Comparison of ENCODE assay signal across 27 cellular contexts in the genomic region with DNA sequence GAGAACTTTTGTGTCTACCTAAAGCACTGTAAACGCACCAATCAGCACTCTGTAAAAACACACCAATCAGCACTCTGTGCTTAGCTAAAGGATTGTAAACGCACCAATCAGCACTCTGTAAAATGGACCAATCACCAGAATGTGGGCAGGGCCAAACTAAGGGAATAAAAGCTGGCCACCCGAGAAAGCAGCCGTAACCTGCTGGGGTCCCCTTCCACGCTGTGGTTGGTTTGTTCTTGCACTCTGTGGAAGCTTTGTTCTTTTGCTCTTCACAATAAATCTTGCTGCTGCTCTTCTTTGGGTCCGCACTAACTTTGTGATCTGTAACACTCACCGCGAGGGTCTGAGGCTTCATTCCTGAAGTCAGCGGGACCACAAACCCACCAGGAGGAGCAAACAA.
"Had no signal": no experiment of that assay in that cellular context is flagged by ENCODE, and none has a peak within 500 bp of the region (broad histone marks: within the 10 kb centered on the region; RNA-seq: fewer than 3 reads in every experiment).

No MANE protein-coding gene starts in this region.

- H3K27me3 ChIP-seq: stomach, suprapubic skin, testis, thyroid gland, tibial artery, tibial nerve, transverse colon, upper lobe of left lung, upper lobe of right lung, uterus, vagina had no signal

- ATAC-seq: stimulated activated effector memory CD8-positive, alpha-beta T cell treated with anti-CD3 and anti-CD28 coated beads, Interleukin-12 subunit alpha, Interleukin-12 subunit beta, amount 100 ng/mL, for 72 hours; stimulated activated memory B cell treated with anti-CD40 and anti-IgM and Interleukin-4, amounts not matched to agents 10 μg/mL and 1 μg/mL and 100 μg/mL, for 72 hours; stimulated activated naive B cell treated with anti-CD40 and anti-IgM and Interleukin-4, amounts not matched to agents 10 μg/mL and 1 μg/mL and 100 μg/mL, for 72 hours; stimulated activated naive CD8-positive, alpha-beta T cell treated with anti-CD3 and anti-CD28 coated beads, Interleukin-15, amount 100 ng/mL, for 72 hours; stimulated activated naive CD8-positive, alpha-beta T cell treated with anti-CD3 and anti-CD28 coated beads, Interleukin-15, Interleukin-2, amounts not matched to agents 100 U/mL and 50 U/mL, for 24 hours; upper lobe of right lung had no signal

- DNase-seq: stimulated activated CD4-positive, alpha-beta T cell treated with anti-CD3 and anti-CD28 coated beads, Interleukin-2, amount 100 ng/mL, for 48 hours; stimulated activated CD4-positive, alpha-beta T cell treated with anti-CD3 and anti-CD28 coated beads, Interleukin-4, amount 100 ng/mL, for 1 hour; stimulated activated CD4-positive, alpha-beta T cell treated with anti-CD3 and anti-CD28 coated beads, Interleukin-4, amount 100 ng/mL, for 24 hours; stimulated activated CD4-positive, alpha-beta T cell treated with anti-CD3 and anti-CD28 coated beads, Interleukin-4, amount 100 ng/mL, for 4 hours; stimulated activated CD8-positive, alpha-beta memory T cell treated with anti-CD3 and anti-CD28 coated beads, Interleukin-4, amount 100 ng/mL, for 48 hours; stimulated activated naive B cell treated with anti-CD40 and anti-IgM and Interleukin-4, amounts not matched to agents 10 μg/mL and 1 μg/mL and 100 μg/mL, for 72 hours; stimulated activated naive CD4-positive, alpha-beta T cell; stimulated activated naive CD4-positive, alpha-beta T cell treated with Interleukin-2 at 50 U/mL for 16 hours; stimulated activated naive CD8-positive, alpha-beta T cell treated with anti-CD3 and anti-CD28 coated beads, Interleukin-15, amount 100 ng/mL, for 72 hours; stimulated activated naive CD8-positive, alpha-beta T cell treated with anti-CD3 and anti-CD28 coated beads, Interleukin-15, Interleukin-2, amounts not matched to agents 100 U/mL and 50 U/mL, for 24 hours; stomach; substantia nigra; testis; thyroid gland; tibial artery; transverse colon; trophoblast cell; upper lobe of left lung; upper lobe of right lung; uterus had no signal

- H3K4me3 ChIP-seq: stomach, suprapubic skin, testis, thoracic aorta, thyroid gland, tibial artery, tibial nerve, transverse colon, upper lobe of left lung, upper lobe of right lung, uterus, vagina had no signal

- H3K4me1 ChIP-seq: stomach, suprapubic skin, testis, thyroid gland, tibial artery, tibial nerve, transverse colon, upper lobe of left lung, upper lobe of right lung, uterus, vagina had no signal

- FAIRE-seq: urothelium cell line had no signal

- H3K27ac ChIP-seq: stomach, suprapubic skin, testis, thoracic aorta, thyroid gland, tibial artery, tibial nerve, transverse colon, upper lobe of left lung, upper lobe of right lung, uterus, vagina had no signal

- H3K9me3 ChIP-seq: testis, thyroid gland, transverse colon, upper lobe of right lung, uterus, vagina had no signal

- H3K36me3 ChIP-seq: stomach, suprapubic skin, thoracic aorta, thyroid gland, tibial artery, tibial nerve, transverse colon, upper lobe of left lung, upper lobe of right lung, uterus, vagina had no signal
